In genomic region chr5:2307631-2308030, GRCh38 we compare ENCODE assay signal across 5 cellular contexts.
"Had no signal": no experiment of that assay in that cellular context is flagged by ENCODE, and none has a peak within 500 bp of the region (broad histone marks: within the 10 kb centered on the region; RNA-seq: fewer than 3 reads in every experiment).

No MANE protein-coding gene starts in this region.

- H3K9me3 ChIP-seq: HAP-1 had no signal

- H3K4me1 ChIP-seq: HAP-1 had no signal

- H3K9me3 Mint-ChIP-seq: GM23338 had no signal

- DNase-seq: HFFc6, IMR-90 had no signal

- ATAC-seq: GM23338, HCT116 had no signal

- H3K27ac Mint-ChIP-seq: GM23338, HFFc6 had no signal

- H3K4me2 ChIP-seq: GM23338 had no signal

- H2AFZ ChIP-seq: GM23338 had no signal

- H3K4me3 Mint-ChIP-seq: GM23338, HFFc6 had no signal
